In genomic region chr11:16605971-16606783, GRCh38 we compare ENCODE assay signal across 8 cellular contexts.
DNase-seq lines count a peak whose midpoint lies in the region; ATAC-seq and TF ChIP-seq lines count a peak whose summit lies in the region.

No MANE protein-coding gene starts in this region.

- H3K27me3 Mint-ChIP-seq in activated CD4-positive, alpha-beta T cell treated with anti-CD3 and anti-CD28 coated beads, Interleukin-2, amount 10 ng/mL, durations not matched to agents 24 days and 14 days: peaks cover 49% of the 10 kb centered on the region
- peaks cover 31% of the 10 kb centered on the region for H3K27me3 Mint-ChIP-seq in dendritic cell treated with granulocyte-macrophage colony-stimulating factor and Interleukin-4, amounts not matched to agents 40 ng/mL and 50 ng/mL, for 4 days

- ATAC-seq in GM18909 (IDR thresholded peaks at IDR 0.05; ENCODE audit: poor library complexity, unreplicated experiment) (peak; percentile 93), HG03196 (IDR thresholded peaks at IDR 0.05; ENCODE audit: unreplicated experiment) (peak; percentile 90), left lung (peak; percentile 87)

- H3K27ac Mint-ChIP-seq in activated CD4-positive, alpha-beta T cell treated with anti-CD3 and anti-CD28 coated beads, Interleukin-2, amount 10 ng/mL, durations not matched to agents 24 days and 14 days: peak overlapping the region; percentile 67
- H3K27ac Mint-ChIP-seq in dendritic cell treated with granulocyte-macrophage colony-stimulating factor and Interleukin-4, amounts not matched to agents 40 ng/mL and 50 ng/mL, for 4 days: peak overlapping the region; percentile 28

- H3K27me3 ChIP-seq in left lung: peaks cover 49 to 100% of the 10 kb centered on the region in 2 donors

- TF ChIP-seq CTCF in left lung (IDR thresholded peaks at IDR 0.05): peak; percentile 91 to 94

- H3K4me1 ChIP-seq in left lung: peaks cover 6 to 29% of the 10 kb centered on the region in 2 donors

- peaks cover 6% of the 10 kb centered on the region for H3K9me3 Mint-ChIP-seq in activated CD4-positive, alpha-beta T cell treated with anti-CD3 and anti-CD28 coated beads, Interleukin-2, amount 10 ng/mL, durations not matched to agents 24 days and 14 days
- H3K9me3 Mint-ChIP-seq in dendritic cell treated with granulocyte-macrophage colony-stimulating factor and Interleukin-4, amounts not matched to agents 40 ng/mL and 50 ng/mL, for 4 days: no peaks in the 10 kb centered on the region

- H3K36me3 Mint-ChIP-seq in activated CD4-positive, alpha-beta T cell treated with anti-CD3 and anti-CD28 coated beads, Interleukin-2, amount 10 ng/mL, durations not matched to agents 24 days and 14 days (ENCODE audit: low read depth): peaks cover 8% of the 10 kb centered on the region
- no peaks in the 10 kb centered on the region for H3K36me3 Mint-ChIP-seq in dendritic cell treated with granulocyte-macrophage colony-stimulating factor and Interleukin-4, amounts not matched to agents 40 ng/mL and 50 ng/mL, for 4 days (ENCODE audit: low read depth)

- peaks cover 12% of the 10 kb centered on the region for H3K4me1 Mint-ChIP-seq in activated CD4-positive, alpha-beta T cell treated with anti-CD3 and anti-CD28 coated beads, Interleukin-2, amount 10 ng/mL, durations not matched to agents 24 days and 14 days
- peaks cover 23% of the 10 kb centered on the region for H3K4me1 Mint-ChIP-seq in dendritic cell treated with granulocyte-macrophage colony-stimulating factor and Interleukin-4, amounts not matched to agents 40 ng/mL and 50 ng/mL, for 4 days (ENCODE audit: low read depth)

- intact Hi-C loops in activated CD4-positive, alpha-beta T cell treated with anti-CD3 and anti-CD28 coated beads, Interleukin-2, amount 10 ng/mL, durations not matched to agents 24 days and 14 days (cut with micrococcal nuclease): loop anchor here (1.0 to 5.0 kb wide), 2 partner anchors 956 to 1634 kb away; partner anchors contain the start of gene CALCA
- intact Hi-C loops in dendritic cell treated with granulocyte-macrophage colony-stimulating factor and Interleukin-4, amounts not matched to agents 40 ng/mL and 50 ng/mL, for 4 days (cut with micrococcal nuclease): loop anchor here (5.0 to 10.0 kb wide), 2 partner anchors 754 to 831 kb away; no protein-coding TSS in a partner anchor
- intact Hi-C loops in left lung (cut with DNase I): loop anchor here in 1 of 2 donors (10.0 kb wide), 2 partner anchors 781 to 951 kb away; no protein-coding TSS in a partner anchor

- DNase-seq in AML-193 (lab: John Stamatoyannopoulos, UW) (peak; percentile 42 to 52), NCI-H446 (lab: John Stamatoyannopoulos, UW) (peak; percentile 86 to 94), left lung (peak; percentile 86 to 90)
- peak; percentile 95 for DNase-seq in activated CD4-positive, alpha-beta T cell treated with anti-CD3 and anti-CD28 coated beads, Interleukin-2, amount 10 ng/mL, durations not matched to agents 24 days and 14 days
- DNase-seq in stimulated activated CD4-positive, alpha-beta T cell treated with anti-CD3 and anti-CD28 coated beads, Interleukin-2, amount 100 ng/mL, for 4 hours (ENCODE audit: low read depth): peak; percentile 75

- H3K27ac ChIP-seq in left lung: peak overlapping the region; percentile 70 to 83

- H3K4me3 Mint-ChIP-seq in activated CD4-positive, alpha-beta T cell treated with anti-CD3 and anti-CD28 coated beads, Interleukin-2, amount 10 ng/mL, durations not matched to agents 24 days and 14 days: peak overlapping the region; percentile 74
- H3K4me3 Mint-ChIP-seq in dendritic cell treated with granulocyte-macrophage colony-stimulating factor and Interleukin-4, amounts not matched to agents 40 ng/mL and 50 ng/mL, for 4 days: peak overlapping the region; percentile 72

- H3K9me3 ChIP-seq in left lung: no peaks in the 10 kb centered on the region

- no peaks in the 10 kb centered on the region for H3K36me3 ChIP-seq in left lung

- H3K4me3 ChIP-seq in left lung: peak overlapping the region; percentile 39 to 55

Comparison
In these comparisons a context has a peak if more than half of its experiments do, and no peak if none do; other contexts are left out.
1. Peak in every context shown above with its lines: DNase-seq, ATAC-seq, H3K4me3 ChIP-seq and H3K27ac ChIP-seq.